2 cellular contexts compared by ENCODE assay signal in the genomic region with DNA sequence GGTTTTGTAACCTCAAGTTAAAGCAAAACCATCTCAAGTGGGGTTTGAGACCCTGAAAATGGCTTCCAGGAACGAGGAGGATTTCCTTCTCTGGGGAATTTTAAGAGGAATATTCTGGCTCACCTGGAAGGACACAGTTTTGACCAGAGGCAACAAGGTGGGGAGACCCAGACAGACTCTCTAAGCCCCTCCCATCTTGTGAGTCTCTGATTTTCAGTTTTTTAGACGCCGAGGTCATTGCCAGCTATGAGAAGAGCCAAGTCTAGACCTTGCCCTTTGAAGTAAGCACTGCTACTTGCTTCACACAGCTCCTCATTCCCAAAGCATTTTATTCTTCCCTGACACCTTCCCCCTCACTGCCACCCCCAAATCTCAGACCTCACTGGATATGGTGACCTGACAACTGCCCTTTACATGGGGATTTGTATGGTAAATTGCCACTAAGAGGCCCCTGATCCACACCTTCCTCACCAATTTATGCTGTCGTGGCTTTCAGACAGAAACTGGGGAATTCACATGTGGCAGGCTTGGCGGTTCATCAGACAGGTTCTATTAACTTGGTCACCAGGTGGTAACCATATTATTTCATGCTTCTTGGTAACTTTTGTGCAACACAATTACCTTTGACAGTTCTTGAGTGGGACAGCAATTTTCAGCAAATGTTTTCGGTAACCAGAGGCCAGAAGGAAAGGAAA.
TF ChIP-seq lines count a peak whose summit lies in the region.

No MANE protein-coding gene starts in this region.

TF ChIP-seq in GM12878, 131 proteins besides CTCF, POLR2A, EP300 and RAD21 (continued from another document and continues in another):
- no peak for TF ChIP-seq REST (IDR thresholded peaks at IDR 0.05; ENCODE audit: low read depth, low read length)
- TF ChIP-seq, protein P1, sequence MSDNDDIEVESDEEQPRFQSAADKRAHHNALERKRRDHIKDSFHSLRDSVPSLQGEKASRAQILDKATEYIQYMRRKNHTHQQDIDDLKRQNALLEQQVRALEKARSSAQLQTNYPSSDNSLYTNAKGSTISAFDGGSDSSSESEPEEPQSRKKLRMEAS (IDR thresholded peaks at IDR 0.05; ENCODE audit: low read depth, low read length), result no peak; the same call in 1 of the 2 replicates
- TF ChIP-seq, protein P2, sequence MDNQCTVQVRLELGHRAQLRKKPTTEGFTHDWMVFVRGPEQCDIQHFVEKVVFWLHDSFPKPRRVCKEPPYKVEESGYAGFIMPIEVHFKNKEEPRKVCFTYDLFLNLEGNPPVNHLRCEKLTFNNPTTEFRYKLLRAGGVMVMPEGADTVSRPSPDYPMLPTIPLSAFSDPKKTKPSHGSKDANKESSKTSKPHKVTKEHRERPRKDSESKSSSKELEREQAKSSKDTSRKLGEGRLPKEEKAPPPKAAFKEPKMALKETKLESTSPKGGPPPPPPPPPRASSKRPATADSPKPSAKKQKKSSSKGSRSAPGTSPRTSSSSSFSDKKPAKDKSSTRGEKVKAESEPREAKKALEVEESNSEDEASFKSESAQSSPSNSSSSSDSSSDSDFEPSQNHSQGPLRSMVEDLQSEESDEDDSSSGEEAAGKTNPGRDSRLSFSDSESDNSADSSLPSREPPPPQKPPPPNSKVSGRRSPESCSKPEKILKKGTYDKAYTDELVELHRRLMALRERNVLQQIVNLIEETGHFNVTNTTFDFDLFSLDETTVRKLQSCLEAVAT (IDR thresholded peaks at IDR 0.05), result 0 out of 2 replicates have a peak, but pooled peaks have one; percentile 28
- TF ChIP-seq NFXL1 (IDR thresholded peaks at IDR 0.05; ENCODE audit: borderline replicate concordance), result no peak
- no peak for TF ChIP-seq NR2C2 (IDR thresholded peaks at IDR 0.05; ENCODE audit: borderline replicate concordance, control insufficient read depth, insufficient read length, low read depth)
- TF ChIP-seq RB1 (IDR thresholded peaks at IDR 0.05; ENCODE audit: borderline replicate concordance), result no peak
- peak; percentile 18; the same call in 1 of the 2 replicates for TF ChIP-seq RUNX3 (IDR thresholded peaks at IDR 0.05; ENCODE audit: low read length)
- peak in 1 of 2 experiments; percentile 77 for TF ChIP-seq IKZF2 (IDR thresholded peaks at IDR 0.05)
- TF ChIP-seq, protein P3, sequence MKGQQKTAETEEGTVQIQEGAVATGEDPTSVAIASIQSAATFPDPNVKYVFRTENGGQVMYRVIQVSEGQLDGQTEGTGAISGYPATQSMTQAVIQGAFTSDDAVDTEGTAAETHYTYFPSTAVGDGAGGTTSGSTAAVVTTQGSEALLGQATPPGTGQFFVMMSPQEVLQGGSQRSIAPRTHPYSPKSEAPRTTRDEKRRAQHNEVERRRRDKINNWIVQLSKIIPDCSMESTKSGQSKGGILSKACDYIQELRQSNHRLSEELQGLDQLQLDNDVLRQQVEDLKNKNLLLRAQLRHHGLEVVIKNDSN (IDR thresholded peaks at IDR 0.05; ENCODE audit: borderline replicate concordance, extremely low read length, insufficient read depth, low read depth, low read length), result no peak
- 0 out of 2 replicates have a peak, but pooled peaks have one; percentile 37 for TF ChIP-seq GATAD2B (conservative IDR thresholded peaks at IDR 0.05; ENCODE audit: low read depth)
- TF ChIP-seq SUZ12 (IDR thresholded peaks at IDR 0.05; ENCODE audit: unreplicated experiment), result no peak
- TF ChIP-seq POU2F2 (IDR thresholded peaks at IDR 0.05; ENCODE audit: borderline replicate concordance, low read depth, low read length), result no peak
- TF ChIP-seq MEF2A (IDR thresholded peaks at IDR 0.05; ENCODE audit: insufficient read depth, low read depth, low read length), result no peak
- no peak for TF ChIP-seq ZNF217 (IDR thresholded peaks at IDR 0.05)
- TF ChIP-seq, protein P4, sequence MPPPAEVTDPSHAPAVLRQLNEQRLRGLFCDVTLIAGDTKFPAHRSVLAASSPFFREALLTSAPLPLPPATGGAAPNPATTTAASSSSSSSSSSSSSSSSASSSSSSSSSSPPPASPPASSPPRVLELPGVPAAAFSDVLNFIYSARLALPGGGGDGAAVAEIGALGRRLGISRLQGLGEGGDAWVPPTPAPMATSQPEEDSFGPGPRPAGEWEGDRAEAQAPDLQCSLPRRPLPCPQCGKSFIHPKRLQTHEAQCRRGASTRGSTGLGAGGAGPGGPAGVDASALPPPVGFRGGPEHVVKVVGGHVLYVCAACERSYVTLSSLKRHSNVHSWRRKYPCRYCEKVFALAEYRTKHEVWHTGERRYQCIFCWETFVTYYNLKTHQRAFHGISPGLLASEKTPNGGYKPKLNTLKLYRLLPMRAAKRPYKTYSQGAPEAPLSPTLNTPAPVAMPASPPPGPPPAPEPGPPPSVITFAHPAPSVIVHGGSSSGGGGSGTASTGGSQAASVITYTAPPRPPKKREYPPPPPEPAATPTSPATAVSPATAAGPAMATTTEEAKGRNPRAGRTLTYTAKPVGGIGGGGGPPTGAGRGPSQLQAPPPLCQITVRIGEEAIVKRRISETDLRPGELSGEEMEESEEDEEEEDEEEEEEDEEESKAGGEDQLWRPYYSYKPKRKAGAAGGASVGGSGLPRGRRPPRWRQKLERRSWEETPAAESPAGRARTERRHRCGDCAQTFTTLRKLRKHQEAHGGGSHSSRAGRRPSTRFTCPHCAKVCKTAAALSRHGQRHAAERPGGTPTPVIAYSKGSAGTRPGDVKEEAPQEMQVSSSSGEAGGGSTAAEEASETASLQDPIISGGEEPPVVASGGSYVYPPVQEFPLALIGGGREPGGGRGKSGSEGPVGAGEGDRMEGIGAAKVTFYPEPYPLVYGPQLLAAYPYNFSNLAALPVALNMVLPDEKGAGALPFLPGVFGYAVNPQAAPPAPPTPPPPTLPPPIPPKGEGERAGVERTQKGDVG (CRISPR knock-in tag; IDR thresholded peaks at IDR 0.05), result no peak
- TF ChIP-seq KLF5 (IDR thresholded peaks at IDR 0.05; ENCODE audit: partially characterized antibody), result no peak
- TF ChIP-seq IKZF1 (conservative IDR thresholded peaks at IDR 0.05), result peak; percentile 75; the same call in 1 of the 2 replicates
- no peak for TF ChIP-seq ZNF207 (IDR thresholded peaks at IDR 0.05; ENCODE audit: borderline replicate concordance)

TF ChIP-seq in SK-N-SH treated with all-trans-retinoic acid at 6 μM for 48 hours, 23 proteins besides CTCF, POLR2A, EP300 and RAD21:
- TF ChIP-seq, protein P5, sequence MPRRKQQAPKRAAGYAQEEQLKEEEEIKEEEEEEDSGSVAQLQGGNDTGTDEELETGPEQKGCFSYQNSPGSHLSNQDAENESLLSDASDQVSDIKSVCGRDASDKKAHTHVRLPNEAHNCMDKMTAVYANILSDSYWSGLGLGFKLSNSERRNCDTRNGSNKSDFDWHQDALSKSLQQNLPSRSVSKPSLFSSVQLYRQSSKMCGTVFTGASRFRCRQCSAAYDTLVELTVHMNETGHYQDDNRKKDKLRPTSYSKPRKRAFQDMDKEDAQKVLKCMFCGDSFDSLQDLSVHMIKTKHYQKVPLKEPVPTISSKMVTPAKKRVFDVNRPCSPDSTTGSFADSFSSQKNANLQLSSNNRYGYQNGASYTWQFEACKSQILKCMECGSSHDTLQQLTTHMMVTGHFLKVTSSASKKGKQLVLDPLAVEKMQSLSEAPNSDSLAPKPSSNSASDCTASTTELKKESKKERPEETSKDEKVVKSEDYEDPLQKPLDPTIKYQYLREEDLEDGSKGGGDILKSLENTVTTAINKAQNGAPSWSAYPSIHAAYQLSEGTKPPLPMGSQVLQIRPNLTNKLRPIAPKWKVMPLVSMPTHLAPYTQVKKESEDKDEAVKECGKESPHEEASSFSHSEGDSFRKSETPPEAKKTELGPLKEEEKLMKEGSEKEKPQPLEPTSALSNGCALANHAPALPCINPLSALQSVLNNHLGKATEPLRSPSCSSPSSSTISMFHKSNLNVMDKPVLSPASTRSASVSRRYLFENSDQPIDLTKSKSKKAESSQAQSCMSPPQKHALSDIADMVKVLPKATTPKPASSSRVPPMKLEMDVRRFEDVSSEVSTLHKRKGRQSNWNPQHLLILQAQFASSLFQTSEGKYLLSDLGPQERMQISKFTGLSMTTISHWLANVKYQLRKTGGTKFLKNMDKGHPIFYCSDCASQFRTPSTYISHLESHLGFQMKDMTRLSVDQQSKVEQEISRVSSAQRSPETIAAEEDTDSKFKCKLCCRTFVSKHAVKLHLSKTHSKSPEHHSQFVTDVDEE (CRISPR knock-in tag; IDR thresholded peaks at IDR 0.05), result no peak
- TF ChIP-seq CREB5 (CRISPR knock-in tag; IDR thresholded peaks at IDR 0.05; ENCODE audit: low read depth) (no peak), ESRRG (CRISPR knock-in tag; IDR thresholded peaks at IDR 0.05) (no peak), SNAI2 (CRISPR knock-in tag; IDR thresholded peaks at IDR 0.05) (no peak), ARNTL (CRISPR knock-in tag; IDR thresholded peaks at IDR 0.05; ENCODE audit: borderline replicate concordance, low read depth) (no peak), ISL1 (CRISPR knock-in tag; IDR thresholded peaks at IDR 0.05) (no peak), OSR1 (CRISPR knock-in tag; IDR thresholded peaks at IDR 0.05) (no peak), ZFP30 (CRISPR knock-in tag; IDR thresholded peaks at IDR 0.05) (no peak), CSDC2 (CRISPR knock-in tag; IDR thresholded peaks at IDR 0.05) (no peak), BACH2 (CRISPR knock-in tag; IDR thresholded peaks at IDR 0.05; ENCODE audit: borderline replicate concordance) (no peak), PATZ1 (CRISPR knock-in tag; IDR thresholded peaks at IDR 0.05; ENCODE audit: borderline replicate concordance) (no peak), TCF4 (CRISPR knock-in tag; IDR thresholded peaks at IDR 0.05; ENCODE audit: borderline replicate concordance) (no peak)
